In the genomic region with DNA sequence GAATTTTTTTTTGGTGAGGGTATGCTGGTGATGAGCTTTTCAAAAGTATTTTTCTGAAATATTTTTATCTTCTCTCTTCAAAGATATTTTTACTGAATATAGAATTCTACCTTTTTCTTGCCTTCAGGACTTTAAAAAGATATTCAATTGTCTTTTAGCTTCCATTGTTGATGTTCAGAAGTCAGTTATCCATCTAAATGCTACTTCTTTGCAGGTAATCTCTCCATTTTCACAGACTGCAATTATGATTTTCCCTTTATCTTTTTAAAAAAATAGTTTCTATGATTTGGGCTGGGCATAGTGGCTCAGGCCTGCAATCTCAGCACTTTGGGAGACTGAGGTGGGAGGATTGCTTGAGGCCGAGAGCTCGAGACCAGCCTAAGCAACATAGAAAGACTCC, we compare ENCODE assay signal across 23 cellular contexts.
"Had no signal": no experiment of that assay in that cellular context is flagged by ENCODE, and none has a peak within 500 bp of the region (broad histone marks: within the 10 kb centered on the region; RNA-seq: fewer than 3 reads in every experiment).

No MANE protein-coding gene starts in this region.

- H3K27ac ChIP-seq: coronary artery, dorsolateral prefrontal cortex, esophagus muscularis mucosa, foreskin keratinocyte, gastrocnemius medialis, heart right ventricle, left lung, lower lobe of right lung had no signal

- H3K9me3 ChIP-seq: gastrocnemius medialis, lower lobe of right lung had no signal

- H3K36me3 ChIP-seq: esophagus muscularis mucosa, gastrocnemius medialis, heart right ventricle, left lung, lower lobe of right lung had no signal

- H3K27me3 ChIP-seq: esophagus muscularis mucosa, foreskin keratinocyte, gastrocnemius medialis, heart right ventricle, left lung had no signal

- H3K4me1 ChIP-seq: esophagus muscularis mucosa, foreskin keratinocyte, gastrocnemius medialis, heart right ventricle, left lung, lower lobe of right lung had no signal

- H3K4me3 ChIP-seq: coronary artery, dorsolateral prefrontal cortex, esophagus muscularis mucosa, gastrocnemius medialis, heart right ventricle, left lung, lower lobe of right lung, mucosa of descending colon had no signal

- ATAC-seq: foreskin keratinocyte; gastrocnemius medialis; heart right ventricle; left cardiac atrium; left lung; left ventricle myocardium superior; lower lobe of right lung; mucosa of descending colon; naive thymus-derived CD8-positive, alpha-beta T cell had no signal

- DNase-seq: dermis blood vessel endothelial cell; dorsolateral prefrontal cortex; effector CD4-positive, alpha-beta T cell; effector memory CD4-positive, alpha-beta T cell; foreskin keratinocyte; gastrocnemius medialis; glutamatergic neuron; head of caudate nucleus; heart right ventricle; hippocampal formation; left cardiac atrium; left lung; left ventricle myocardium superior; lower lobe of right lung; mesenchymal stem cell; mucosa of descending colon; naive B cell; naive thymus-derived CD8-positive, alpha-beta T cell had no signal

- FAIRE-seq: endothelial cell of umbilical vein, islet of Langerhans, keratinocyte had no signal
